Comparison of ENCODE assay signal across 9 cellular contexts in the genomic region with DNA sequence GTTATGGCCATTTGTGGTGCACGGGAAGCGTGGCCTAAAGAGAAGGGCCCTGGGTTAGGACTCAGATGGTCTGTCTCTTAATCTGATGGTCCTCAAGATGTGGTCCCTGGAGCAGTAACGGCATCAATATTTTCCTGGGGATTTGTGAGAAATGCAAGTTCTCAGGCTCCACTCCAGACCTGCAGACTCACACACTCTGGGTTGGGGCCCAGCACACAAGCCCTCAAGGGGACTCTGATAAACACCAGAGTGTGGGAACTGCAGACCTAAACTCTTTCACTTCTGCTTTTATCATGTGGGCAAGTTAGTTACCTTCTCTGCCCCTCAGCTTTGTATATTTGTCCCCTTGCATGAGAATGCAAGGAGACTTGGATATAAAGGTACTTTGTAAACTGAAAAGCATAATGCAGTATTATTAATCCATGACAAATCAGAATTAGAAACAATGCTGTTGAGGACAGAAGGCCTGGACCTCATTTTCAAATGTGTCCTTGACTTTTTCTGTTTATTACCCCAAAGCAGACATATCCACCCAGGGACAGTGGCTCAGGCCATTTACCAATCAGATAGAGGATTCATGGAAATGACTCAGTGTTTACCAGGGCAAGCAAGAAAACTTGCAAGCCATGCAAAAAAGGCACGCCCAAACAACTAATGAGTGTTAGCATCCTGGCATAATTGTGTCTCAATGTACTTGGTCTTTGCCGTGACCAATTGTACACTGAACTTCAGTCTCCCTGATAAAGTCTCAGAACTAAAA.
DNase-seq lines count a peak whose midpoint lies in the region; ATAC-seq lines count a peak whose summit lies in the region.
"Had no signal": no experiment of that assay in that cellular context is flagged by ENCODE, and none has a peak within 500 bp of the region (broad histone marks: within the 10 kb centered on the region; RNA-seq: fewer than 3 reads in every experiment).

No MANE protein-coding gene starts in this region.

- no peaks in the 10 kb centered on the region for H3K27me3 Mint-ChIP-seq in activated naive CD8-positive, alpha-beta T cell treated with anti-CD3 and anti-CD28 coated beads for 36 hours

- H3K36me3 Mint-ChIP-seq in activated naive CD4-positive, alpha-beta T cell treated with anti-CD3 and anti-CD28 coated beads, Interleukin-2, amount 50 U/mL, for 72 hours: no peaks in the 10 kb centered on the region
- H3K36me3 Mint-ChIP-seq in activated naive CD8-positive, alpha-beta T cell treated with anti-CD3 and anti-CD28 coated beads for 36 hours: no peaks in the 10 kb centered on the region

- ATAC-seq in GM18907 (IDR thresholded peaks at IDR 0.05; ENCODE audit: unreplicated experiment) (peak; percentile 95), GM21723 (IDR thresholded peaks at IDR 0.05; ENCODE audit: unreplicated experiment) (peak; percentile 96), HG03354 (IDR thresholded peaks at IDR 0.05; ENCODE audit: poor library complexity, severe bottlenecking, unreplicated experiment) (peak; percentile 99)
- ATAC-seq in activated naive CD4-positive, alpha-beta T cell treated with anti-CD3 and anti-CD28 coated beads, Interleukin-2, amount 50 U/mL, for 72 hours: no peak

- no peaks in the 10 kb centered on the region for H3K9me3 Mint-ChIP-seq in activated naive CD4-positive, alpha-beta T cell treated with anti-CD3 and anti-CD28 coated beads, Interleukin-2, amount 50 U/mL, for 72 hours
- H3K9me3 Mint-ChIP-seq in activated naive CD8-positive, alpha-beta T cell treated with anti-CD3 and anti-CD28 coated beads for 36 hours: no peaks in the 10 kb centered on the region

- no peak overlapping the region for H3K4me3 Mint-ChIP-seq in activated naive CD8-positive, alpha-beta T cell treated with anti-CD3 and anti-CD28 coated beads for 36 hours

- DNase-seq in medulla oblongata (ENCODE audit: extremely low spot score): peak; percentile 23
- DNase-seq in activated naive CD4-positive, alpha-beta T cell treated with anti-CD3 and anti-CD28 coated beads, Interleukin-2, amount 50 U/mL, for 72 hours (ENCODE audit: low spot score in 2 of 2): no peak
- DNase-seq in activated naive CD8-positive, alpha-beta T cell treated with anti-CD3 and anti-CD28 coated beads for 36 hours: no peak
- DNase-seq in AG20443 (ENCODE audit: low spot score): no peak
- DNase-seq in activated CD4-positive, alpha-beta T cell treated with anti-CD3 and anti-CD28 coated beads for 1 hour: no peak
- DNase-seq: T-helper 2 cell had no signal

- H3K4me1 Mint-ChIP-seq in activated naive CD8-positive, alpha-beta T cell treated with anti-CD3 and anti-CD28 coated beads for 36 hours: no peaks in the 10 kb centered on the region

- no peak overlapping the region for H3K27ac Mint-ChIP-seq in activated naive CD4-positive, alpha-beta T cell treated with anti-CD3 and anti-CD28 coated beads, Interleukin-2, amount 50 U/mL, for 72 hours
- H3K27ac Mint-ChIP-seq in activated naive CD8-positive, alpha-beta T cell treated with anti-CD3 and anti-CD28 coated beads for 36 hours: no peak overlapping the region

Comparison
In these comparisons a context has a peak if more than half of its experiments do, and no peak if none do; other contexts are left out.
1. ATAC-seq: peak in GM18907 (single experiment), GM21723 (single experiment) and HG03354 (single experiment); none in activated naive CD4-positive, alpha-beta T cell treated with anti-CD3 and anti-CD28 coated beads, Interleukin-2, amount 50 U/mL, for 72 hours (0 of 2).